Comparison of ENCODE assay signal across 15 cellular contexts in the genomic region with DNA sequence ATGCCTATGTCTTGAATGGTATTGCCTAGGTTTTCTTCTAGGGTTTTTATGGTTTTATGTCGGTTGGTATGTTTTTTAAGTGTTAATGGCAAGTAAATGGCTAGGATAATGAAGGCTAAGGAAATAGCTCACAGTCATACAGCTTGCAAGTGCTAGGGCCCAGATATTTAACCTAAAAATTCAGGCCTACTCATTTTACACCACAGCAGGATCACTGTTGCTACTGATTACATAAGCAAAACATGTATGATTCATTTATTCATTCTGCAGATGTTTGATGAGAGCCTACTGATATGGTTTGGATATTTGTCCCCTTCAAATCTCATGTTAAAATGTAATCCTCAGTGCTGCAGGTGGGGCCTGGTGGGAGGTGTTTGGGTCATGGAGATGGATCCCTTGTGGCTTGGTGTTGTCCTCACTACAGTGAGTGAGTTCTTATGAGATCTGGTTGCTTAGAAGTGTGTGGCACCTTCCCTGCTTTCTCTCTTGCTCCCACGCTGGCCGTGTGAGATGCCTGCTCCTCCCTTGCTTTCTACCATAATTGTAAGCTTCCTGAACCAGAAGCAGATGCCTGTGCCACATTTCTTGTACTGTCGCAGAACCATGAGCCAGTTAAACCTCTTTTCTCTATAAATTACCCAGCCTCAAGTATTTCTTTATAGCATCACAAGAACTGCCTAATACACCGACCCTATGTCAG.
"Had no signal": no experiment of that assay in that cellular context is flagged by ENCODE, and none has a peak within 500 bp of the region (broad histone marks: within the 10 kb centered on the region; RNA-seq: fewer than 3 reads in every experiment).

No MANE protein-coding gene starts in this region.

- DNase-seq: activated CD4-positive, alpha-beta T cell treated with anti-CD3 and anti-CD28 coated beads, Interleukin-2, amount 50 U/mL, for 1 hour; activated CD8-positive, alpha-beta memory T cell treated with anti-CD3 and anti-CD28 coated beads for 24 hours; activated naive CD4-positive, alpha-beta T cell; hippocampal formation; kidney glomerular epithelial cell; left ventricle myocardium superior; natural killer cell; nucleus accumbens; retina; stimulated activated CD4-positive, alpha-beta T cell treated with anti-CD3 and anti-CD28 coated beads, Interleukin-2, amount 100 ng/mL, for 48 hours; thyroid gland had no signal

- H3K27ac ChIP-seq: ascending aorta, cardiac muscle cell, thyroid gland had no signal

- H3K4me3 ChIP-seq: ascending aorta, cardiac muscle cell, thyroid gland had no signal

- H3K9me3 ChIP-seq: thyroid gland had no signal

- H3K36me3 ChIP-seq: ascending aorta, cardiac muscle cell, thyroid gland had no signal

- H3K4me1 ChIP-seq: ascending aorta had no signal

- FAIRE-seq: colon, endometrium had no signal
